In the genomic region with DNA sequence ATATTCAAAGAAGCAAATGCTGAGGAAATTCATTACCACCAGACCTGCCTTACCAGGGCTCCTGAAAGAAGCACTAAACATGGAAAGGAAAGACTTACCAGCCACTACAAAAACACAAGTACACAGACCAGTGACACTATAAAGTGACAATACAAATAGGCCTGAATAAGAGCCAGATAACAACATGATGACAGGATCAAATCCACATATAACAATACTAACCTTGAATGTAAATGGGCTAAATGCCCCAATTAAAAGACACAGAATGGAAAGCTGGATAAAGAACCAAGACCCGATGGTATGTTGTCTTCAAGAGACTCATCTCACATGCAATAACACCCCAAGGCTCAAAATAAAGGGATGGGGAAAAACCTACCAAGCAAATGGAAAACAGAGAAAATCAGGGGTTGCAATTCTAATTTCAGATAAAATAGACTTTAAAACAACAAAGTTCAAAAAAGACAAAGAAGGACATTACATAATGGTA, we compare ENCODE assay signal across 25 cellular contexts.
"Had no signal": no experiment of that assay in that cellular context is flagged by ENCODE, and none has a peak within 500 bp of the region (broad histone marks: within the 10 kb centered on the region; RNA-seq: fewer than 3 reads in every experiment).

No MANE protein-coding gene starts in this region.

- H3K9me3 Mint-ChIP-seq: dendritic cell treated with granulocyte-macrophage colony-stimulating factor and Interleukin-4, amounts not matched to agents 40 ng/mL and 50 ng/mL, for 4 days; effector memory CD8-positive, alpha-beta T cell had no signal

- H3K27ac Mint-ChIP-seq: dendritic cell treated with granulocyte-macrophage colony-stimulating factor and Interleukin-4, amounts not matched to agents 40 ng/mL and 50 ng/mL, for 4 days; effector memory CD8-positive, alpha-beta T cell; endodermal cell had no signal

- H3K27me3 Mint-ChIP-seq: dendritic cell treated with granulocyte-macrophage colony-stimulating factor and Interleukin-4, amounts not matched to agents 40 ng/mL and 50 ng/mL, for 4 days had no signal

- ATAC-seq: effector memory CD8-positive, alpha-beta T cell; esophagus mucosa; foreskin keratinocyte; gastrocnemius medialis; gastroesophageal sphincter; heart left ventricle; heart right ventricle had no signal

- DNase-seq: colonic mucosa; cortex of kidney; dermis blood vessel endothelial cell; dorsolateral prefrontal cortex; effector CD4-positive, alpha-beta T cell; effector CD8-positive, alpha-beta T cell; effector memory CD4-positive, alpha-beta T cell; effector memory CD8-positive, alpha-beta T cell; endodermal cell; erythroblast; esophagus squamous epithelium; foreskin fibroblast; foreskin keratinocyte; foreskin melanocyte; gastrocnemius medialis; glutamatergic neuron; head of caudate nucleus; heart left ventricle; heart right ventricle had no signal

- H3K4me3 ChIP-seq: colonic mucosa, coronary artery, dorsolateral prefrontal cortex, esophagus muscularis mucosa, esophagus squamous epithelium, gastrocnemius medialis, gastroesophageal sphincter, heart left ventricle, heart right ventricle had no signal

- H3K4me3 Mint-ChIP-seq: dendritic cell treated with granulocyte-macrophage colony-stimulating factor and Interleukin-4, amounts not matched to agents 40 ng/mL and 50 ng/mL, for 4 days; effector memory CD8-positive, alpha-beta T cell; endodermal cell had no signal

- H3K36me3 ChIP-seq: colonic mucosa, esophagus muscularis mucosa, esophagus squamous epithelium, gastrocnemius medialis, gastroesophageal sphincter, heart left ventricle, heart right ventricle had no signal

- H3K27ac ChIP-seq: colonic mucosa, coronary artery, dorsolateral prefrontal cortex, epithelial cell of prostate, esophagus muscularis mucosa, esophagus squamous epithelium, foreskin keratinocyte, gastrocnemius medialis, gastroesophageal sphincter, heart left ventricle, heart right ventricle had no signal

- H3K4me1 Mint-ChIP-seq: endodermal cell had no signal

- H3K9me3 ChIP-seq: colonic mucosa had no signal

- H3K4me1 ChIP-seq: colonic mucosa, esophagus muscularis mucosa, esophagus squamous epithelium, foreskin keratinocyte, gastrocnemius medialis, gastroesophageal sphincter, heart left ventricle, heart right ventricle had no signal
